In the genomic region with DNA sequence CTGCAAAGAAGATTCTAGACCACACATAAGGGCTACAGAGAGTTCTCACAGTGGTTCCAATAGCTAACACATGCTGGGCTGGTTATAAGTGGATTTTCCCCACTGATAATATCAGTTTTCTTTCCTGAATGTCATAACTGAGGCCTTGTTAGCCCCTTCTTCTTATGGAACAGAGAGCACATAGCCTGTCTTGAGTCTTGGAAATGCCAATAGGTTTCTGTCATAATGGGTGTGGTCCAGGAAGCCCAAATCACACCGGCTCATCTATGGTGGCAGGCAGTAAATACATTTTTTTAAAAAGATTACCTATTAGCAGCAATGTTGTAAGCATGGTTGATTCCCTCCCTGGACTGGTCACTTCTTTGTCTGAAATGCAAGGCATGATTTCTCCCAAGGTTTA, we compare ENCODE assay signal across 1 cellular context.
TF ChIP-seq lines count a peak whose summit lies in the region.

No MANE protein-coding gene starts in this region.

TF ChIP-seq in HCT116, 20 proteins besides CTCF, POLR2A, EP300 and RAD21 (continued from another document):
- TF ChIP-seq, protein P1, sequence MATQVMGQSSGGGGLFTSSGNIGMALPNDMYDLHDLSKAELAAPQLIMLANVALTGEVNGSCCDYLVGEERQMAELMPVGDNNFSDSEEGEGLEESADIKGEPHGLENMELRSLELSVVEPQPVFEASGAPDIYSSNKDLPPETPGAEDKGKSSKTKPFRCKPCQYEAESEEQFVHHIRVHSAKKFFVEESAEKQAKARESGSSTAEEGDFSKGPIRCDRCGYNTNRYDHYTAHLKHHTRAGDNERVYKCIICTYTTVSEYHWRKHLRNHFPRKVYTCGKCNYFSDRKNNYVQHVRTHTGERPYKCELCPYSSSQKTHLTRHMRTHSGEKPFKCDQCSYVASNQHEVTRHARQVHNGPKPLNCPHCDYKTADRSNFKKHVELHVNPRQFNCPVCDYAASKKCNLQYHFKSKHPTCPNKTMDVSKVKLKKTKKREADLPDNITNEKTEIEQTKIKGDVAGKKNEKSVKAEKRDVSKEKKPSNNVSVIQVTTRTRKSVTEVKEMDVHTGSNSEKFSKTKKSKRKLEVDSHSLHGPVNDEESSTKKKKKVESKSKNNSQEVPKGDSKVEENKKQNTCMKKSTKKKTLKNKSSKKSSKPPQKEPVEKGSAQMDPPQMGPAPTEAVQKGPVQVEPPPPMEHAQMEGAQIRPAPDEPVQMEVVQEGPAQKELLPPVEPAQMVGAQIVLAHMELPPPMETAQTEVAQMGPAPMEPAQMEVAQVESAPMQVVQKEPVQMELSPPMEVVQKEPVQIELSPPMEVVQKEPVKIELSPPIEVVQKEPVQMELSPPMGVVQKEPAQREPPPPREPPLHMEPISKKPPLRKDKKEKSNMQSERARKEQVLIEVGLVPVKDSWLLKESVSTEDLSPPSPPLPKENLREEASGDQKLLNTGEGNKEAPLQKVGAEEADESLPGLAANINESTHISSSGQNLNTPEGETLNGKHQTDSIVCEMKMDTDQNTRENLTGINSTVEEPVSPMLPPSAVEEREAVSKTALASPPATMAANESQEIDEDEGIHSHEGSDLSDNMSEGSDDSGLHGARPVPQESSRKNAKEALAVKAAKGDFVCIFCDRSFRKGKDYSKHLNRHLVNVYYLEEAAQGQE (IDR thresholded peaks at IDR 0.05; ENCODE audit: low read depth): no peak
- TF ChIP-seq TCF7L2 (IDR thresholded peaks at IDR 0.05; ENCODE audit: borderline replicate concordance, extremely low read depth, insufficient read depth, insufficient read length) (no peak), SRF (IDR thresholded peaks at IDR 0.05; ENCODE audit: low read depth) (no peak), YY1 (IDR thresholded peaks at IDR 0.05; ENCODE audit: extremely low read depth, insufficient replicate concordance, low read depth, low read length) (no peak), EZH2phosphoT487 (IDR thresholded peaks at IDR 0.05; ENCODE audit: borderline replicate concordance) (no peak), CEBPB (IDR thresholded peaks at IDR 0.05; ENCODE audit: low read depth) (no peak), ZNF274 (IDR thresholded peaks at IDR 0.05; ENCODE audit: low read depth, low read length) (no peak), POLR2AphosphoS5 (IDR thresholded peaks at IDR 0.05; ENCODE audit: low read depth, low read length) (no peak), ZBTB33 (IDR thresholded peaks at IDR 0.05; ENCODE audit: extremely low read depth, insufficient replicate concordance, low read length) (no peak)
TF ChIP-seq in HCT116: peak in this region for 0.
